27 cellular contexts compared by ENCODE assay signal in the genomic region with DNA sequence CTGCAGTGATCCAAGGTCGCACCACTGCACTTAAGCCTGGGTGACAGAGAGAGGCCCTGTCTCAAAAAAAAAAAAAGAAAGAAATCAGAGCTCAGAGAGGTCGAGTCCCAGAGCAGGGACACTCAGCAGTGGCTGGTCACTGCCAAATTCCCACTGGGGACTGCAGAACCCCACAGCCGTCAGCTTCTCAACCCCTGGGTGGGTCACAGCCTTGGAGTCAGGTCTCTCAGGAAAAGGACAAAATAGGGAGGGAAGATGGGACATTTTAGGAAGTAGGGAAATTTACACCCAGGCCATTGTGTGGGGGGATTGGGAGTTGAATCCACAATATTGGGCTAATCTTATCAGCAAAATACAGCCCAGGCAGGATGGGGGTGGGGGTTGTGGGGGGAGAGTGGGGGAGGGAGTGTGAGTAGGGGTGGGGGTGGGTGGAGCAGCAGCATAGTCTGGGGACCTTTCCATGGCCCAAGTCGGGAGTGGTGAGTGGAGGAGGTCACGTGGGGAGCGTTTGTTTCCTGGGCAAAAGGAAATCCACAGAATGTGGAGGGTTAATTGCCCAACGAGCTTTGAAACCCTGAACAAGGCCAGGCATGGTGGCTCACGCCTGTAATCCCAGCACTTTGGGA. TPM values are rescaled to one million over a fixed set of nuclear protein-coding genes. Genes with fewer than 3 reads are reported as not detected.
"Had no signal": no experiment of that assay in that cellular context is flagged by ENCODE, and none has a peak within 500 bp of the region (broad histone marks: within the 10 kb centered on the region; RNA-seq: fewer than 3 reads in every experiment).

No MANE protein-coding gene starts in this region.

- H3K4me1 ChIP-seq: gastrocnemius medialis, psoas muscle had no signal

- H3K36me3 ChIP-seq: gastrocnemius medialis, left ventricle myocardium inferior, right atrium auricular region, upper lobe of right lung had no signal

- H3K27me3 Mint-ChIP-seq: activated CD4-positive, alpha-beta memory T cell treated with anti-CD3 and anti-CD28 coated beads for 36 hours; brain had no signal

- H3K36me3 Mint-ChIP-seq: brain, natural killer cell had no signal

- DNase-seq: activated CD4-positive, alpha-beta memory T cell treated with anti-CD3 and anti-CD28 coated beads for 36 hours; activated CD4-positive, alpha-beta T cell treated with anti-CD3 and anti-CD28 coated beads for 48 hours; activated effector memory CD4-positive, alpha-beta T cell treated with Interleukin-2 at 50 U/mL for 16 hours; activated naive CD4-positive, alpha-beta T cell treated with anti-CD3 and anti-CD28 coated beads, Interleukin-2, amount 50 U/mL, for 16 hours; activated T-cell treated with anti-CD3 and anti-CD28 coated beads, Interleukin-2, amount 50 U/mL, for 72 hours; aorta; effector memory CD4-positive, alpha-beta T cell; gastrocnemius medialis; head of caudate nucleus; hypothalamus; left ventricle myocardium inferior; mammary epithelial cell; midbrain; natural killer cell; psoas muscle; stimulated activated CD4-positive, alpha-beta T cell treated with anti-CD3 and anti-CD28 coated beads, Interleukin-4, amount 100 ng/mL, for 24 hours; stimulated activated naive CD8-positive, alpha-beta T cell treated with anti-CD3 and anti-CD28 coated beads, Interleukin-15, Interleukin-2, amounts not matched to agents 100 U/mL and 50 U/mL, for 24 hours; SW 1271; upper lobe of right lung had no signal

- H3K4me3 Mint-ChIP-seq: activated CD4-positive, alpha-beta memory T cell treated with anti-CD3 and anti-CD28 coated beads for 36 hours; activated T-cell treated with anti-CD3 and anti-CD28 coated beads, Interleukin-2, amount 50 U/mL, for 72 hours; brain; natural killer cell; T-helper 2 cell treated with Interferon-gamma antibody and Interleukin-4, amounts not matched to agents 5 μg/mL and 100 μg/mL, for 36 hours had no signal

- H3K27me3 ChIP-seq: right atrium auricular region had no signal

- ATAC-seq: activated T-cell treated with anti-CD3 and anti-CD28 coated beads, Interleukin-2, amount 50 U/mL, for 72 hours; gastrocnemius medialis; natural killer cell; psoas muscle; stimulated activated naive CD8-positive, alpha-beta T cell treated with anti-CD3 and anti-CD28 coated beads, Interleukin-15, Interleukin-2, amounts not matched to agents 100 U/mL and 50 U/mL, for 24 hours; upper lobe of right lung had no signal

- H3K9me3 Mint-ChIP-seq: activated CD4-positive, alpha-beta memory T cell treated with anti-CD3 and anti-CD28 coated beads for 36 hours; activated T-cell treated with anti-CD3 and anti-CD28 coated beads, Interleukin-2, amount 50 U/mL, for 72 hours; natural killer cell; T-helper 2 cell treated with Interferon-gamma antibody and Interleukin-4, amounts not matched to agents 5 μg/mL and 100 μg/mL, for 36 hours had no signal

- H3K4me3 ChIP-seq: esophagus muscularis mucosa, gastrocnemius medialis, left ventricle myocardium inferior, psoas muscle, right atrium auricular region, upper lobe of right lung had no signal

- H3K9me3 ChIP-seq: esophagus muscularis mucosa, gastrocnemius medialis, left ventricle myocardium inferior, psoas muscle, right atrium auricular region, upper lobe of right lung had no signal

- H3K27ac Mint-ChIP-seq: activated CD4-positive, alpha-beta memory T cell treated with anti-CD3 and anti-CD28 coated beads for 36 hours; activated T-cell treated with anti-CD3 and anti-CD28 coated beads, Interleukin-2, amount 50 U/mL, for 72 hours; brain; natural killer cell; T-helper 2 cell treated with Interferon-gamma antibody and Interleukin-4, amounts not matched to agents 5 μg/mL and 100 μg/mL, for 36 hours had no signal

- H3K27ac ChIP-seq: esophagus muscularis mucosa, gastrocnemius medialis, left ventricle myocardium inferior, psoas muscle, right atrium auricular region, upper lobe of right lung had no signal

RNA-seq across cellular contexts. Expression of a gene that starts 5.0 kb away (rescaled TPM):
- total RNA-seq: dermis microvascular lymphatic vessel endothelial cell, esophagus muscularis mucosa, gastrocnemius medialis, left ventricle myocardium inferior, mammary epithelial cell, osteocyte, right atrium auricular region, subcutaneous adipose tissue had no signal

RNA-seq across cellular contexts. Expression of a gene that starts 21.9 kb away (rescaled TPM):
- total RNA-seq: activated T-cell treated with anti-CD3 and anti-CD28 coated beads, Interleukin-2, amount 50 U/mL, for 72 hours; mammary epithelial cell; osteocyte had no signal

RNA-seq across cellular contexts. Expression of a gene that starts 49.5 kb away (rescaled TPM):
- total RNA-seq: activated CD4-positive, alpha-beta memory T cell treated with anti-CD3 and anti-CD28 coated beads for 36 hours; activated T-cell treated with anti-CD3 and anti-CD28 coated beads, Interleukin-2, amount 50 U/mL, for 72 hours; cardiac septum; dermis microvascular lymphatic vessel endothelial cell; gastrocnemius medialis; natural killer cell; upper lobe of right lung had no signal
